14 cellular contexts compared by ENCODE assay signal in the genomic region with DNA sequence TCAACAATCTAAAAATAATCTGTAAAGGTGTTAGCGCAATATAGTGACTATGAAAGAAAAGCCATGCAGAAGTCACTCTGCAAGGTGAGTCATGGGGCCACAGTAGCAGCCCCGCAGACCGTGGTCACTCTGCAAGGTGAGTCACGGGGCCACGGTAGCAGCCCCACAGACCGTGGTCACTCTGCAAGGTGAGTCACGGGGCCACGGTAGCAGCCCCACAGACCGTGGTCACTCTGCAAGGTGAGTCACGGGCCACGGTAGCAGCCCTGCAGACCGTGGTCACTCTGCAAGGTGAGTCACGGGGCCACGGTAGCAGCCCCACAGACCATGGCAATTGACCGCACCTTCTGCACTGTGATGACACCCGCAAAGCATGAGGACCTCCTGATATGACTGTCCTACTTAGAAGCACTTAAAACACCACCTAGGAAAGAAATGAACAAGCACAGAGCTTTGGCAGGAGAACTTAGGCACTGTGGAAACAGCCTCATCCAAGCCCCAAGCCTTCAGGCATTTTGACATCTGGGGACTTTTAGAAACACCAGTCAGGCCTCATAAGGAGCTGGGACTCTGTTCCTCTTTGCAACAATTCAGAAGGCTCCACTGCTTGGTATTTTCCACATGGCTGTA.
DNase-seq lines count a peak whose midpoint lies in the region; ATAC-seq and FAIRE-seq lines count a peak whose summit lies in the region.
"Had no signal": no experiment of that assay in that cellular context is flagged by ENCODE, and none has a peak within 500 bp of the region (broad histone marks: within the 10 kb centered on the region; RNA-seq: fewer than 3 reads in every experiment).

No MANE protein-coding gene starts in this region.

- H3K27ac Mint-ChIP-seq in activated T-cell treated with anti-CD3 and anti-CD28 coated beads, Interleukin-2, amount 50 U/mL, for 24 hours: peak overlapping the region; percentile 62
- H3K27ac Mint-ChIP-seq in activated naive CD8-positive, alpha-beta T cell treated with anti-CD3 and anti-CD28 coated beads, Interleukin-2, amount 50 U/mL, for 24 hours: no peak overlapping the region
- no peak overlapping the region for H3K27ac Mint-ChIP-seq in stimulated activated naive CD8-positive, alpha-beta T cell treated with anti-CD3 and anti-CD28 coated beads, Interleukin-15, amount 100 ng/mL, for 72 hours

- peaks cover 80% of the 10 kb centered on the region for H3K4me1 Mint-ChIP-seq in activated T-cell treated with anti-CD3 and anti-CD28 coated beads, Interleukin-2, amount 50 U/mL, for 24 hours (ENCODE audit: low read depth)
- H3K4me1 Mint-ChIP-seq in activated naive CD8-positive, alpha-beta T cell treated with anti-CD3 and anti-CD28 coated beads, Interleukin-2, amount 50 U/mL, for 24 hours: peaks cover 67% of the 10 kb centered on the region
- peaks cover 65% of the 10 kb centered on the region for H3K4me1 Mint-ChIP-seq in stimulated activated naive CD8-positive, alpha-beta T cell treated with anti-CD3 and anti-CD28 coated beads, Interleukin-15, amount 100 ng/mL, for 72 hours

- H3K36me3 Mint-ChIP-seq in activated T-cell treated with anti-CD3 and anti-CD28 coated beads, Interleukin-2, amount 50 U/mL, for 24 hours (ENCODE audit: low read depth): peaks cover 7% of the 10 kb centered on the region
- peaks cover 2% of the 10 kb centered on the region for H3K36me3 Mint-ChIP-seq in activated naive CD8-positive, alpha-beta T cell treated with anti-CD3 and anti-CD28 coated beads, Interleukin-2, amount 50 U/mL, for 24 hours (ENCODE audit: low read depth)
- H3K36me3 Mint-ChIP-seq: activated naive CD4-positive, alpha-beta T cell treated with anti-CD3 and anti-CD28 coated beads, Interleukin-2, amount 10 ng/mL, durations not matched to agents 7 days and 5 days; WTC11 had no signal

- FAIRE-seq in GM19239 (lab: Jason Lieb, UNC): no peak
- FAIRE-seq: pancreas had no signal

- H3K9me3 Mint-ChIP-seq in activated T-cell treated with anti-CD3 and anti-CD28 coated beads, Interleukin-2, amount 50 U/mL, for 24 hours: no peaks in the 10 kb centered on the region
- H3K9me3 Mint-ChIP-seq in activated naive CD8-positive, alpha-beta T cell treated with anti-CD3 and anti-CD28 coated beads, Interleukin-2, amount 50 U/mL, for 24 hours: no peaks in the 10 kb centered on the region
- H3K9me3 Mint-ChIP-seq in stimulated activated naive CD8-positive, alpha-beta T cell treated with anti-CD3 and anti-CD28 coated beads, Interleukin-15, amount 100 ng/mL, for 72 hours: no peaks in the 10 kb centered on the region
- H3K9me3 Mint-ChIP-seq: activated naive CD4-positive, alpha-beta T cell treated with anti-CD3 and anti-CD28 coated beads, Interleukin-2, amount 10 ng/mL, durations not matched to agents 7 days and 5 days; WTC11 had no signal

- DNase-seq in activated T-cell treated with anti-CD3 and anti-CD28 coated beads, Interleukin-2, amount 50 U/mL, for 24 hours: no peak
- DNase-seq in activated T-cell treated with anti-CD3 and anti-CD28 coated beads for 4 hours: no peak
- peak; percentile 51 for DNase-seq in activated naive CD8-positive, alpha-beta T cell treated with anti-CD3 and anti-CD28 coated beads, Interleukin-2, amount 50 U/mL, for 24 hours
- peak; percentile 50 to 76 for DNase-seq in stimulated activated naive CD8-positive, alpha-beta T cell treated with anti-CD3 and anti-CD28 coated beads, Interleukin-15, amount 100 ng/mL, for 72 hours
- DNase-seq in HPDE6-E6E7 (ENCODE audit: extremely low spot score): no peak
- no peak for DNase-seq in GM19239 (ENCODE audit: insufficient read length, low spot score)
- DNase-seq in hypothalamus (lab: John Stamatoyannopoulos, UW): no peak
- DNase-seq: activated naive CD4-positive, alpha-beta T cell treated with anti-CD3 and anti-CD28 coated beads, Interleukin-2, amount 10 ng/mL, durations not matched to agents 7 days and 5 days; esophagus squamous epithelium; GF-D8; NCI-H1092; pancreas had no signal

- no peak overlapping the region for H3K4me3 Mint-ChIP-seq in activated T-cell treated with anti-CD3 and anti-CD28 coated beads, Interleukin-2, amount 50 U/mL, for 24 hours
- no peak overlapping the region for H3K4me3 Mint-ChIP-seq in activated naive CD8-positive, alpha-beta T cell treated with anti-CD3 and anti-CD28 coated beads, Interleukin-2, amount 50 U/mL, for 24 hours
- H3K4me3 Mint-ChIP-seq in stimulated activated naive CD8-positive, alpha-beta T cell treated with anti-CD3 and anti-CD28 coated beads, Interleukin-15, amount 100 ng/mL, for 72 hours: no peak overlapping the region
- H3K4me3 Mint-ChIP-seq: activated naive CD4-positive, alpha-beta T cell treated with anti-CD3 and anti-CD28 coated beads, Interleukin-2, amount 10 ng/mL, durations not matched to agents 7 days and 5 days; WTC11 had no signal

- H3K27me3 Mint-ChIP-seq in activated T-cell treated with anti-CD3 and anti-CD28 coated beads, Interleukin-2, amount 50 U/mL, for 24 hours: no peaks in the 10 kb centered on the region
- H3K27me3 Mint-ChIP-seq in activated naive CD8-positive, alpha-beta T cell treated with anti-CD3 and anti-CD28 coated beads, Interleukin-2, amount 50 U/mL, for 24 hours: no peaks in the 10 kb centered on the region
- no peaks in the 10 kb centered on the region for H3K27me3 Mint-ChIP-seq in stimulated activated naive CD8-positive, alpha-beta T cell treated with anti-CD3 and anti-CD28 coated beads, Interleukin-15, amount 100 ng/mL, for 72 hours
- H3K27me3 Mint-ChIP-seq: activated naive CD4-positive, alpha-beta T cell treated with anti-CD3 and anti-CD28 coated beads, Interleukin-2, amount 10 ng/mL, durations not matched to agents 7 days and 5 days had no signal

- peak; percentile 53 for ATAC-seq in HG03432 (IDR thresholded peaks at IDR 0.05; ENCODE audit: unreplicated experiment)
- peak; percentile 63 for ATAC-seq in activated naive CD8-positive, alpha-beta T cell treated with anti-CD3 and anti-CD28 coated beads, Interleukin-2, amount 50 U/mL, for 24 hours
- ATAC-seq in stimulated activated naive CD8-positive, alpha-beta T cell treated with anti-CD3 and anti-CD28 coated beads, Interleukin-15, amount 100 ng/mL, for 72 hours: peak; percentile 67
- ATAC-seq: WTC11 had no signal

Comparison
In these comparisons a context has a peak if more than half of its experiments do, and no peak if none do; other contexts are left out.
1. DNase-seq: peak in activated naive CD8-positive, alpha-beta T cell treated with anti-CD3 and anti-CD28 coated beads, Interleukin-2, amount 50 U/mL, for 24 hours (single experiment) and stimulated activated naive CD8-positive, alpha-beta T cell treated with anti-CD3 and anti-CD28 coated beads, Interleukin-15, amount 100 ng/mL, for 72 hours (2 of 2); none in activated T-cell treated with anti-CD3 and anti-CD28 coated beads, Interleukin-2, amount 50 U/mL, for 24 hours (single experiment), activated T-cell treated with anti-CD3 and anti-CD28 coated beads for 4 hours (single experiment), HPDE6-E6E7 (single experiment), GM19239 (single experiment) and hypothalamus (0 of 51).
2. Peak in every context shown above with its lines, with median percentiles within 50 percentile points of each other: ATAC-seq.